In the genomic region with DNA sequence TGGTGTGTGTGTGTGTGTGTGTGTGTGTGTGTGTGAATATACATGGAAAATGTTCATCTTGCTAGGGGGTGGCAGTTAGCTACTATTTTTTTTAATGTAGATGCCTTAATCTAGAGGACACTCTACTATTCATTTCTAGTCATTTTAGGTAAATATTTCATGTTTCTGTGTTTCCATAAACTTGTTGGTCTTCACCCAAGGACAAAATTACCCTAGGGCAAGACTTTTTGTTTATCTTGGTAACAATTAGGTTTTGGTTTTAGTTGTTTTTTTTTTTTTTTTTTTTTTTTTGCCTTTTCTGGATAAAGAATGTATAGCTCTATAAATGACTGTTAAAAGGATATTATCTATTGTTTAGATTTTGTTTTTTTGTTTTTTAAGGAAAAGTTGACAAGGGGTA, we compare ENCODE assay signal across 18 cellular contexts. TPM values are rescaled to one million over a fixed set of nuclear protein-coding genes. Genes with fewer than 3 reads are reported as not detected.
A peak's percentile ranks its signal among the peaks of the same experiment; 100 is the strongest.
DNase-seq lines count a peak whose midpoint lies in the region; FAIRE-seq and TF ChIP-seq lines count a peak whose summit lies in the region.
"Had no signal": no experiment of that assay in that cellular context is flagged by ENCODE, and none has a peak within 500 bp of the region (broad histone marks: within the 10 kb centered on the region; RNA-seq: fewer than 3 reads in every experiment).

No MANE protein-coding gene starts in this region.

- no peak overlapping the region for H3K27ac ChIP-seq in breast epithelium
- no peak overlapping the region for H3K27ac ChIP-seq in uterus
- no peak overlapping the region for H3K27ac ChIP-seq in suprapubic skin
- H3K27ac ChIP-seq: 22Rv1; BLaER1 treated with 17β-estradiol and CSF1 and Interleukin-3, amounts not matched to agents 10 nM and 100 nM had no signal

- H3K27me3 ChIP-seq in breast epithelium (no peaks in the 10 kb centered on the region), adipocyte (replicated peaks; ENCODE audit: control insufficient read depth, insufficient read depth, low read length) (no peaks in the 10 kb centered on the region), uterus (no peaks in the 10 kb centered on the region), BE2C (no peaks in the 10 kb centered on the region), suprapubic skin (no peaks in the 10 kb centered on the region)
- H3K27me3 ChIP-seq: BLaER1 treated with 17β-estradiol and CSF1 and Interleukin-3, amounts not matched to agents 10 nM and 100 nM had no signal

- no peak overlapping the region for H3K9ac ChIP-seq in adipocyte (ENCODE audit: low read length)
- H3K9ac ChIP-seq: BLaER1 treated with 17β-estradiol and CSF1 and Interleukin-3, amounts not matched to agents 10 nM and 100 nM had no signal

- peak; percentile 93 for FAIRE-seq in islet of Langerhans (lab: Jason Lieb, UNC)

- H3K9me3 ChIP-seq in breast epithelium (no peaks in the 10 kb centered on the region), adipocyte (ENCODE audit: control insufficient read depth, low read length) (no peaks in the 10 kb centered on the region), uterus (no peaks in the 10 kb centered on the region), BE2C (no peaks in the 10 kb centered on the region), suprapubic skin (no peaks in the 10 kb centered on the region)

- H3K27me3 Mint-ChIP-seq in MCF 10A (ENCODE audit: insufficient read depth, unreplicated experiment): no peaks in the 10 kb centered on the region

- no peak for TF ChIP-seq EP300 in suprapubic skin (IDR thresholded peaks at IDR 0.05)

- H3K4me1 ChIP-seq in breast epithelium (no peaks in the 10 kb centered on the region), adipocyte (ENCODE audit: control insufficient read depth, insufficient read depth, low read length) (peaks cover 14% of the 10 kb centered on the region), uterus (no peaks in the 10 kb centered on the region), BE2C (no peaks in the 10 kb centered on the region), suprapubic skin (no peaks in the 10 kb centered on the region)

- POLR2A ChIA-PET in MCF 10A (lab: Yijun Ruan, JAX): interaction anchor here (0.6 to 2.3 kb wide), 17 partner anchors 10 to 239 kb away, joined by 3 to 11 read pairs (median 3); no protein-coding TSS in a partner anchor

- H3K4me3 Mint-ChIP-seq in MCF 10A (ENCODE audit: unreplicated experiment): peak overlapping the region; percentile 2
- H3K4me3 Mint-ChIP-seq: CD4-positive, CD25-positive, alpha-beta regulatory T cell; H9 had no signal

- peak overlapping the region; percentile 73 for H3K27ac Mint-ChIP-seq in MCF 10A (ENCODE audit: low read depth, unreplicated experiment)
- H3K27ac Mint-ChIP-seq: CD4-positive, CD25-positive, alpha-beta regulatory T cell had no signal

- no peaks in the 10 kb centered on the region for H3K9me3 Mint-ChIP-seq in MCF 10A (ENCODE audit: unreplicated experiment)
- H3K9me3 Mint-ChIP-seq: CD4-positive, CD25-positive, alpha-beta regulatory T cell; H9 had no signal

- H3K36me3 ChIP-seq in breast epithelium (peaks cover 7% of the 10 kb centered on the region), adipocyte (ENCODE audit: control insufficient read depth, insufficient read depth, low read length, severe bottlenecking) (peaks cover 37% of the 10 kb centered on the region), uterus (no peaks in the 10 kb centered on the region), BE2C (no peaks in the 10 kb centered on the region), suprapubic skin (peaks cover 38% of the 10 kb centered on the region)

- TF ChIP-seq POLR2A in breast epithelium (IDR thresholded peaks at IDR 0.05) (no peak), uterus (IDR thresholded peaks at IDR 0.05) (no peak), suprapubic skin (IDR thresholded peaks at IDR 0.05) (no peak)

- no peak overlapping the region for H3K4me3 ChIP-seq in breast epithelium
- H3K4me3 ChIP-seq in adipocyte (ENCODE audit: low read length): no peak overlapping the region
- H3K4me3 ChIP-seq in uterus: no peak overlapping the region
- no peak overlapping the region for H3K4me3 ChIP-seq in BE2C (ENCODE audit: low read depth, low read length)
- no peak overlapping the region for H3K4me3 ChIP-seq in suprapubic skin
- H3K4me3 ChIP-seq: BLaER1 treated with 17β-estradiol and CSF1 and Interleukin-3, amounts not matched to agents 10 nM and 100 nM had no signal

- TF ChIP-seq CTCF in MCF 10A (IDR thresholded peaks at IDR 0.05; ENCODE audit: unreplicated experiment) (no peak), breast epithelium (IDR thresholded peaks at IDR 0.05) (no peak), uterus (IDR thresholded peaks at IDR 0.05) (no peak), BE2C (IDR thresholded peaks at IDR 0.05; ENCODE audit: low read depth, low read length) (no peak), suprapubic skin (IDR thresholded peaks at IDR 0.05) (no peak)

- peaks cover 27% of the 10 kb centered on the region for H3K4me1 Mint-ChIP-seq in MCF 10A (ENCODE audit: insufficient read depth, unreplicated experiment)
- H3K4me1 Mint-ChIP-seq: CD4-positive, CD25-positive, alpha-beta regulatory T cell had no signal

- peaks cover 49% of the 10 kb centered on the region for H3K36me3 Mint-ChIP-seq in MCF 10A (ENCODE audit: insufficient read depth, unreplicated experiment)
- H3K36me3 Mint-ChIP-seq: CD4-positive, CD25-positive, alpha-beta regulatory T cell had no signal

- intact Hi-C loops in MCF 10A (cut with micrococcal nuclease) (no loop called here), breast epithelium (cut with DNase I; ENCODE audit: low total_unique reads) (no loop called here), uterus (cut with DNase I; ENCODE audit: low total_unique reads) (no loop called here)

- CTCF ChIA-PET in MCF 10A (lab: Yijun Ruan, JAX): interaction anchor here (0.5 to 3.3 kb wide), 15 partner anchors 10 to 408 kb away, joined by 3 to 23 read pairs (median 3); no protein-coding TSS in a partner anchor

- peak; percentile 30 for DNase-seq in MCF 10A (ENCODE audit: unreplicated experiment)
- no peak for DNase-seq in breast epithelium (ENCODE audit: low spot score in 2 of 2)
- peak; percentile 54 for DNase-seq in adipocyte (ENCODE audit: low read depth)
- DNase-seq in uterus: no peak
- DNase-seq in BE2C: no peak
- no peak for DNase-seq in suprapubic skin (ENCODE audit: low spot score in 2 of 2)
- DNase-seq in NCI-H1436 (lab: John Stamatoyannopoulos, UW): no peak
- DNase-seq: AML-193; Calu3; CD4-positive, CD25-positive, alpha-beta regulatory T cell; DMS 273 treated with DMSO at 0.1 percent for 48 hours; GOT3; H9 had no signal

- no TSS peak for BruUV-seq in MCF 10A (replicated peaks; lab: Mats Ljungman, UMichigan)

RNA-seq across cellular contexts. Expression of a gene that starts 32.2 kb away (rescaled TPM):
- total RNA-seq in MCF 10A (2022) (not detected in 2 replicates), breast epithelium (not detected), uterus (not detected), suprapubic skin (not detected)
- not detected for polyA plus RNA-seq in BE2C (2012; ENCODE audit: insufficient read depth, insufficient read length, low read depth)
- total RNA-seq: A673; Calu3; CD4-positive, CD25-positive, alpha-beta regulatory T cell; Daoy; H9 had no signal

RNA-seq across cellular contexts. Expression of a gene that starts 48.3 kb away (rescaled TPM):
- not detected in 2 replicates for total RNA-seq in MCF 10A (2022)
- not detected for total RNA-seq in breast epithelium
- total RNA-seq in uterus: not detected
- polyA plus RNA-seq in BE2C (2012; ENCODE audit: insufficient read depth, insufficient read length, low read depth): not detected
- total RNA-seq in suprapubic skin: 1 to 10 TPM in 2 of 4 donors, under 1 TPM in 1, not detected in 1; 0.60 to 1.0 (median 1.0) TPM
- total RNA-seq: A673; Calu3; CD4-positive, CD25-positive, alpha-beta regulatory T cell; Daoy; H9 had no signal
- polyA plus RNA-seq: CD4-positive, CD25-positive, alpha-beta regulatory T cell had no signal

Comparison
In these comparisons a context has a peak if more than half of its experiments do, and no peak if none do; other contexts are left out.
1. DNase-seq: peak in MCF 10A (single experiment) and adipocyte (single experiment); none in breast epithelium (0 of 2), uterus (0 of 2), BE2C (single experiment), suprapubic skin (0 of 2) and NCI-H1436 (single experiment).